ENCODE assay signal across 9 cellular contexts in the genomic region with DNA sequence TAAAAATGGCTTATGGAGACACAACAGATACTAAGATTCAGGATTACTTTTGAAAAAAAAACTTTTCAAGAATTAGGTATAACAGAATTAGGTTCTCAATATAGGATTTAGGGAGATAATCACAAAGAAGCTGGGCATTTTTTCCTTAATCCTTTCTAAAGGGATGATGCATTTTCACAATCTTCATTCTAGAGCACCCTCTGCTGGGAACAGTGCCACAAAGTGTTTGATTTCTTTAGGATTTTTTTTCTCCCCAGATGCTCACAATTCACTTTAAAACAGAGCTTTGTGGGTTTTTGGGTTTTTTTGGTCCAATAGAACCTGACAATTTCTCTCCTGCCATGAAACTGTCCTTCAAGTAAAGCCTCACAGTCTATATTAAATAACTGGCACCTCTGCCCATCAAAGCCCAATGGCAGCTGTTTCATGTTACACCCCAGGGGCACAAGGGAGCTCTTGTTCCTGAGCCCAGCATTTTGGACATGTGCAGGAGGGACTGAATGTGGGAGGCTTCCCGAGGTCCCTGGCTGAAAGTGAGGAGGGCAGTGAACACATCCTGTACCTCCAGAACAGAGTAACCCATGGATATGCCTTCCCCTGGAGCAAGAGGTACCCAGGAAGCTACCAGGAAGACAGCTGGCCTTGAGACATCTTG. TPM values are rescaled to one million over a fixed set of nuclear protein-coding genes. Genes with fewer than 3 reads are reported as not detected.
A peak's percentile ranks its signal among the peaks of the same experiment; 100 is the strongest.
DNase-seq lines count a peak whose midpoint lies in the region; ATAC-seq and TF ChIP-seq lines count a peak whose summit lies in the region.
"Had no signal": no experiment of that assay in that cellular context is flagged by ENCODE, and none has a peak within 500 bp of the region (broad histone marks: within the 10 kb centered on the region; RNA-seq: fewer than 3 reads in every experiment).

No MANE protein-coding gene starts in this region.

- DNase-seq in Calu3 (no peak), NCI-H1105 (lab: John Stamatoyannopoulos, UW) (peak; percentile 33), MCF 10A (ENCODE audit: unreplicated experiment) (peak; percentile 51), HK-2 (ENCODE audit: unreplicated experiment) (no peak)
- no peak for DNase-seq in central memory CD4-positive, alpha-beta T cell
- DNase-seq: stimulated activated CD4-positive, alpha-beta T cell treated with anti-CD3 and anti-CD28 coated beads, Interleukin-15, amount 100 ng/mL, for 24 hours had no signal

- no peak overlapping the region for H3K4me3 Mint-ChIP-seq in Calu3 (ENCODE audit: low read depth, unreplicated experiment)
- H3K4me3 Mint-ChIP-seq in MCF 10A (ENCODE audit: unreplicated experiment): no peak overlapping the region
- no peak overlapping the region for H3K4me3 Mint-ChIP-seq in nephron

- peaks cover 20% of the 10 kb centered on the region for H3K4me1 Mint-ChIP-seq in Calu3 (ENCODE audit: low read depth, unreplicated experiment)
- peaks cover 42% of the 10 kb centered on the region for H3K4me1 Mint-ChIP-seq in MCF 10A (ENCODE audit: insufficient read depth, unreplicated experiment)
- peaks cover 5% of the 10 kb centered on the region for H3K4me1 Mint-ChIP-seq in nephron

- POLR2A ChIA-PET in MCF 10A (lab: Yijun Ruan, JAX): interaction anchor here (0.6 to 7.1 kb wide), 14 partner anchors 11 to 274 kb away, joined by 3 to 114 read pairs (median 6); a partner anchor contains a TSS

- H3K9me3 Mint-ChIP-seq in Calu3 (ENCODE audit: low read depth, unreplicated experiment) (no peaks in the 10 kb centered on the region), MCF 10A (ENCODE audit: unreplicated experiment) (no peaks in the 10 kb centered on the region), nephron (no peaks in the 10 kb centered on the region)

- BruUV-seq in Calu3 (replicated peaks; lab: Mats Ljungman, UMichigan) (no TSS peak), MCF 10A (replicated peaks; lab: Mats Ljungman, UMichigan) (no TSS peak)

- H3K36me3 Mint-ChIP-seq in Calu3 (ENCODE audit: insufficient read depth, unreplicated experiment): peaks cover 47% of the 10 kb centered on the region
- H3K36me3 Mint-ChIP-seq in MCF 10A (ENCODE audit: insufficient read depth, unreplicated experiment): peaks cover 51% of the 10 kb centered on the region
- peaks cover 60% of the 10 kb centered on the region for H3K36me3 Mint-ChIP-seq in nephron (ENCODE audit: low read depth)

- TF ChIP-seq CTCF in Calu3 (IDR thresholded peaks at IDR 0.05; ENCODE audit: unreplicated experiment) (peak; percentile 33), MCF 10A (IDR thresholded peaks at IDR 0.05; ENCODE audit: unreplicated experiment) (peak; percentile 36), nephron (IDR thresholded peaks at IDR 0.05; ENCODE audit: unreplicated experiment in 3 of 3) (peak; percentile 35 to 52 (median 40))

- CTCF ChIA-PET in Calu3 (lab: Charles Lee) (interaction anchor here (0.7 to 1.6 kb wide), 5 partner anchors 10 to 276 kb away, joined by 4 to 6 read pairs (median 5); no protein-coding TSS in a partner anchor), MCF 10A (lab: Yijun Ruan, JAX) (interaction anchor here (0.5 to 7.8 kb wide), 41 partner anchors 10 to 979 kb away, joined by 3 to 117 read pairs (median 4); a partner anchor contains a TSS)

- H3K27me3 Mint-ChIP-seq in Calu3 (ENCODE audit: unreplicated experiment): no peaks in the 10 kb centered on the region
- H3K27me3 Mint-ChIP-seq in MCF 10A (ENCODE audit: insufficient read depth, unreplicated experiment): no peaks in the 10 kb centered on the region
- H3K27me3 Mint-ChIP-seq in nephron (ENCODE audit: low read depth): no peaks in the 10 kb centered on the region

- ATAC-seq in GM21526 (IDR thresholded peaks at IDR 0.05; ENCODE audit: low FRiP score, unreplicated experiment) (no peak), GM19463 (IDR thresholded peaks at IDR 0.05; ENCODE audit: unreplicated experiment) (no peak)

- intact Hi-C loops in Calu3 (cut with micrococcal nuclease; ENCODE audit: unreplicated experiment): no loop called here
- intact Hi-C loops in MCF 10A (cut with micrococcal nuclease): loop anchor here (1.0 to 5.0 kb wide), 3 partner anchors 45 to 276 kb away; a partner anchor contains a TSS

- H3K27ac Mint-ChIP-seq in Calu3 (ENCODE audit: unreplicated experiment): peak overlapping the region; percentile 73
- peak overlapping the region; percentile 78 for H3K27ac Mint-ChIP-seq in MCF 10A (ENCODE audit: low read depth, unreplicated experiment)
- no peak overlapping the region for H3K27ac Mint-ChIP-seq in nephron

RNA-seq across cellular contexts. Expression of a gene that starts 39.7 kb away (rescaled TPM):
- total RNA-seq in Calu3 (2022) (62.4 and 70.4 TPM in 2 replicates), MCF 10A (2022) (57.8 and 67.6 TPM in 2 replicates)

Comparison
In these comparisons a context has a peak if more than half of its experiments do, and no peak if none do; other contexts are left out.
1. DNase-seq: peak in NCI-H1105 (single experiment) and MCF 10A (single experiment); none in Calu3 (single experiment), HK-2 (single experiment) and central memory CD4-positive, alpha-beta T cell (single experiment).
2. H3K27ac Mint-ChIP-seq: peak in Calu3 (single experiment) and MCF 10A (single experiment); none in nephron (0 of 3).
3. Peak in every context shown above with its lines, with median percentiles within 50 percentile points of each other: CTCF ChIP-seq.